14 cellular contexts compared by ENCODE assay signal in the genomic region with DNA sequence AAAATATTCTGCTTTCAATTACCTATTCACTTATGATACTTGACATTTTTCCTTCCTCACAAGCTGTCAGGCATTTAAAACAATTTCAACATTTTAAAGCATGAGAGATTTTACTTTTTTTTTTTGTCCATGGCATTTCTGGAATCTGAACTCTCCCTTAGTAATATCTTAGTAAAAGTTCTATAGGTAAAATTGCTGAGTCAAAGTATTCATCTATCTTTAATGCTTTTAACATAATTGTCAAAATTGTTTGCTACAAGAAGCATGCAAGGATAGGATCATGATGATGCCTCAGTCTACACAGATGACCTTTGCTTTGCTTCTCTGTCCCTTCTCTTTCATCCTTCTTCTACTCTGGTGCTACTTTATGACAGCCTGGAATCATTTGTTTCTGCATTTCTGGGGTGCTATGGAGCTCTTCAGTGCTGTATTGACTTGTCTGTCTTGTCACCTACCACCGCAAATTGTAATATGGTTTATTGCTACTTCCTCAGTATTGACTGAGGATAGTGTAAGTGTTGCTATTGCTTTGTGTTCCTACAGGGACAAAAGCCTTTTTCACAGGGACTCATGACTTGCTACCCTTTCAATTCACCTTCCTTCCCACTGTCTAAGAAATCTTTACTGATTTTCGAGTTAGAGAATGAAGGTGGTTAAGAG.
DNase-seq lines count a peak whose midpoint lies in the region; ATAC-seq, FAIRE-seq and TF ChIP-seq lines count a peak whose summit lies in the region.
"Had no signal": no experiment of that assay in that cellular context is flagged by ENCODE, and none has a peak within 500 bp of the region (broad histone marks: within the 10 kb centered on the region; RNA-seq: fewer than 3 reads in every experiment).

No MANE protein-coding gene starts in this region.

- no peaks in the 10 kb centered on the region for H3K27me3 ChIP-seq in HepG2 (ENCODE audit: control insufficient read depth in 1 of 2, insufficient read depth in 2 of 2, low read length in 2 of 2)
- no peaks in the 10 kb centered on the region for H3K27me3 ChIP-seq in right lobe of liver
- no peaks in the 10 kb centered on the region for H3K27me3 ChIP-seq in adipocyte (replicated peaks; ENCODE audit: control insufficient read depth, insufficient read depth, low read length)
- no peaks in the 10 kb centered on the region for H3K27me3 ChIP-seq in sigmoid colon
- H3K27me3 ChIP-seq in thyroid gland, result no peaks in the 10 kb centered on the region

- no peaks in the 10 kb centered on the region for H3K9me3 Mint-ChIP-seq in HFFc6
- H3K9me3 Mint-ChIP-seq: activated T-cell treated with anti-CD3 and anti-CD28 coated beads, Interleukin-2, amount 50 U/mL, for 24 hours had no signal

- H3K4me3 Mint-ChIP-seq in HFFc6, result peak overlapping the region; percentile 74; the same call in 1 of the 2 replicates

- no peak for ATAC-seq in HepG2
- no peak for ATAC-seq in right lobe of liver

- CTCF ChIA-PET in HepG2 (lab: Yijun Ruan, JAX; ENCODE audit: low intra/inter-chr PET ratio, low total read pairs), result no interaction called here

- BruUV-seq in HepG2 (replicated peaks; lab: Mats Ljungman, UMichigan), result no TSS peak

- H3K4me2 ChIP-seq in HepG2 (ENCODE audit: low read depth, low read length), result no peak overlapping the region

- H3K36me3 ChIP-seq in HepG2 (replicated peaks in 1 of 2; ENCODE audit: control insufficient read depth in 1 of 2, insufficient read depth in 2 of 2, low read length in 2 of 2) (no peaks in the 10 kb centered on the region), right lobe of liver (no peaks in the 10 kb centered on the region), adipocyte (ENCODE audit: control insufficient read depth, insufficient read depth, low read length, severe bottlenecking) (no peaks in the 10 kb centered on the region), sigmoid colon (no peaks in the 10 kb centered on the region), thyroid gland (no peaks in the 10 kb centered on the region)

- no peaks in the 10 kb centered on the region for H4K20me1 ChIP-seq in HepG2 (ENCODE audit: insufficient read depth, low read length)

- TF ChIP-seq POLR2A in HepG2 (IDR thresholded peaks at IDR 0.05; ENCODE audit: insufficient read depth in 1 of 2, low read depth in 2 of 2, low read length in 2 of 2) (no peak), right lobe of liver (IDR thresholded peaks at IDR 0.05) (no peak), sigmoid colon (IDR thresholded peaks at IDR 0.05) (no peak), thyroid gland (IDR thresholded peaks at IDR 0.05) (no peak)

- H3K27ac ChIP-seq in HepG2 (ENCODE audit: extremely low read length, insufficient read depth, low read length), result no peak overlapping the region
- no peak overlapping the region for H3K27ac ChIP-seq in right lobe of liver
- peak overlapping the region in 3 of 4 donors; percentile 4 to 25 (median 12) for H3K27ac ChIP-seq in sigmoid colon
- no peak overlapping the region for H3K27ac ChIP-seq in thyroid gland

- no peak for TF ChIP-seq RAD21 in HepG2 (CRISPR knock-in tag; IDR thresholded peaks at IDR 0.05)

- H3K4me1 ChIP-seq in HepG2 (ENCODE audit: insufficient read depth, low read length), result no peaks in the 10 kb centered on the region
- no peaks in the 10 kb centered on the region for H3K4me1 ChIP-seq in right lobe of liver
- peaks cover 25% of the 10 kb centered on the region for H3K4me1 ChIP-seq in adipocyte (ENCODE audit: control insufficient read depth, insufficient read depth, low read length)
- H3K4me1 ChIP-seq in sigmoid colon, result no peaks in the 10 kb centered on the region
- peaks cover 14 to 15% of the 10 kb centered on the region in 2 donors for H3K4me1 ChIP-seq in thyroid gland

- intact Hi-C loops in HepG2 (cut with micrococcal nuclease; ENCODE audit: unreplicated experiment), result no loop called here
- intact Hi-C loops in right lobe of liver (cut with DNase I), result no loop called here
- intact Hi-C loops in sigmoid colon (cut with DNase I), result no loop called here
- intact Hi-C loops in thyroid gland (cut with DNase I), result no loop called here

- DNase-seq in HepG2 (ENCODE audit: low spot score) (no peak), right lobe of liver (no peak), HFFc6 (no peak), adipocyte (ENCODE audit: low read depth) (peak; percentile 38), sigmoid colon (no peak), thyroid gland (no peak), UCSD-AML1 (lab: John Stamatoyannopoulos, UW; ENCODE audit: unreplicated experiment) (no peak)
- no peak for DNase-seq in activated CD4-positive, alpha-beta T cell treated with anti-CD3 and anti-CD28 coated beads, Interleukin-2, amount 50 U/mL, for 1 hour
- DNase-seq: activated T-cell treated with anti-CD3 and anti-CD28 coated beads, Interleukin-2, amount 50 U/mL, for 24 hours; EL; NCI-H187 treated with DMSO at 0.1 percent for 48 hours; posterior cingulate gyrus; stimulated activated CD4-positive, alpha-beta T cell treated with anti-CD3 and anti-CD28 coated beads, Interleukin-4, amount 100 ng/mL, for 1 hour had no signal

- peak overlapping the region; percentile 44; the same call in 1 of the 2 replicates for H3K27ac Mint-ChIP-seq in HFFc6
- H3K27ac Mint-ChIP-seq: activated naive CD8-positive, alpha-beta T cell; activated T-cell treated with anti-CD3 and anti-CD28 coated beads, Interleukin-2, amount 50 U/mL, for 24 hours had no signal

- H3K9me3 ChIP-seq in HepG2 (ENCODE audit: low read length) (peaks cover 4% of the 10 kb centered on the region), right lobe of liver (no peaks in the 10 kb centered on the region), adipocyte (ENCODE audit: control insufficient read depth, low read length) (no peaks in the 10 kb centered on the region), sigmoid colon (no peaks in the 10 kb centered on the region), thyroid gland (no peaks in the 10 kb centered on the region)

- peaks cover 14% of the 10 kb centered on the region; the same call in 1 of the 2 replicates for H3K4me1 Mint-ChIP-seq in HFFc6 (ENCODE audit: low read depth)

- WGBS in HepG2 (ENCODE audit: low lambda C conversion rate), result 21% methylated on average over 2 of the region's 2 CpGs
- 59% methylated on average over 2 of the region's 2 CpGs for WGBS in right lobe of liver (ENCODE audit: insufficient coverage, low coverage, low lambda C conversion rate, missing lambda C conversion rate)
- WGBS in sigmoid colon, 2 donors, result 71 to 87% methylated on average over 2 of the region's 2 CpGs
- 78 to 88% methylated on average over 2 of the region's 2 CpGs for WGBS in thyroid gland, 2 donors

- H3K36me3 Mint-ChIP-seq in HFFc6 (ENCODE audit: low read depth), result no peaks in the 10 kb centered on the region
- H3K36me3 Mint-ChIP-seq: activated naive CD8-positive, alpha-beta T cell had no signal

- TF ChIP-seq CTCF in HepG2 (CRISPR knock-in tag; IDR thresholded peaks at IDR 0.05) (no peak), right lobe of liver (IDR thresholded peaks at IDR 0.05) (no peak), HFFc6 (IDR thresholded peaks at IDR 0.05) (no peak), sigmoid colon (IDR thresholded peaks at IDR 0.05) (no peak), thyroid gland (IDR thresholded peaks at IDR 0.05) (no peak)

- H3K27me3 Mint-ChIP-seq in HFFc6 (ENCODE audit: insufficient read depth), result no peaks in the 10 kb centered on the region

- H3K4me3 ChIP-seq in HepG2 (replicated peaks in 1 of 3; ENCODE audit: insufficient read depth in 1 of 3, low read depth in 2 of 3, low read length in 3 of 3) (no peak overlapping the region), right lobe of liver (no peak overlapping the region), adipocyte (ENCODE audit: low read length) (no peak overlapping the region), sigmoid colon (no peak overlapping the region), thyroid gland (replicated peaks in 1 of 3) (no peak overlapping the region)

- in situ Hi-C loops in HepG2 (cut with HindIII; ENCODE audit: extremely low pct_ligation_motif_present, low pct_unique_long_range_greater_than_20kb), result no loop called here

- H3K9ac ChIP-seq in HepG2 (ENCODE audit: insufficient read depth, low read depth, low read length) (no peak overlapping the region), adipocyte (ENCODE audit: low read length) (no peak overlapping the region)

- POLR2A ChIA-PET in HepG2 (lab: Yijun Ruan, JAX), result no interaction called here

- H3K79me2 ChIP-seq in HepG2 (ENCODE audit: insufficient read depth, low read length), result no peaks in the 10 kb centered on the region

- TF ChIP-seq EP300 in HepG2 (IDR thresholded peaks at IDR 0.05; ENCODE audit: low read depth in 2 of 2, low read length in 2 of 2) (no peak), HepG2 (CRISPR knock-in tag; IDR thresholded peaks at IDR 0.05; ENCODE audit: borderline replicate concordance) (no peak), sigmoid colon (IDR thresholded peaks at IDR 0.05) (no peak)

- no peak for FAIRE-seq in HepG2 (lab: Jason Lieb, UNC)

- no peak overlapping the region for H2AFZ ChIP-seq in HepG2 (ENCODE audit: low read length)

TF ChIP-seq in HepG2, 621 proteins besides CTCF, POLR2A, EP300 and RAD21:
- TF ChIP-seq MAFK (conservative IDR thresholded peaks at IDR 0.05 in 1 of 2, IDR thresholded peaks at IDR 0.05 in 1 of 2; ENCODE audit: low read length in 2 of 2) (peak in 1 of 2 experiments; percentile 69; a peak in 2 of 4 replicates), MAFF (IDR thresholded peaks at IDR 0.05; ENCODE audit: low read depth, low read length) (peak; percentile 48; the same call in 1 of the 2 replicates)
- TF ChIP-seq, protein P1, sequence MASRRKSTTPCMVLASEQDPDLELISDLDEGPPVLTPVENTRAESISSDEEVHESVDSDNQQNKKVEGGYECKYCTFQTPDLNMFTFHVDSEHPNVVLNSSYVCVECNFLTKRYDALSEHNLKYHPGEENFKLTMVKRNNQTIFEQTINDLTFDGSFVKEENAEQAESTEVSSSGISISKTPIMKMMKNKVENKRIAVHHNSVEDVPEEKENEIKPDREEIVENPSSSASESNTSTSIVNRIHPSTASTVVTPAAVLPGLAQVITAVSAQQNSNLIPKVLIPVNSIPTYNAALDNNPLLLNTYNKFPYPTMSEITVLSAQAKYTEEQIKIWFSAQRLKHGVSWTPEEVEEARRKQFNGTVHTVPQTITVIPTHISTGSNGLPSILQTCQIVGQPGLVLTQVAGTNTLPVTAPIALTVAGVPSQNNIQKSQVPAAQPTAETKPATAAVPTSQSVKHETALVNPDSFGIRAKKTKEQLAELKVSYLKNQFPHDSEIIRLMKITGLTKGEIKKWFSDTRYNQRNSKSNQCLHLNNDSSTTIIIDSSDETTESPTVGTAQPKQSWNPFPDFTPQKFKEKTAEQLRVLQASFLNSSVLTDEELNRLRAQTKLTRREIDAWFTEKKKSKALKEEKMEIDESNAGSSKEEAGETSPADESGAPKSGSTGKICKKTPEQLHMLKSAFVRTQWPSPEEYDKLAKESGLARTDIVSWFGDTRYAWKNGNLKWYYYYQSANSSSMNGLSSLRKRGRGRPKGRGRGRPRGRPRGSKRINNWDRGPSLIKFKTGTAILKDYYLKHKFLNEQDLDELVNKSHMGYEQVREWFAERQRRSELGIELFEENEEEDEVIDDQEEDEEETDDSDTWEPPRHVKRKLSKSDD (CRISPR knock-in tag; IDR thresholded peaks at IDR 0.05; ENCODE audit: low read depth), result no peak

Comparison
In these comparisons a context has a peak if more than half of its experiments do, and no peak if none do; other contexts are left out.
1. H3K27ac ChIP-seq: peak in sigmoid colon (3 of 4); none in HepG2 (single experiment), right lobe of liver (0 of 3) and thyroid gland (0 of 3).